ENCODE assay signal across 5 cellular contexts in genomic region chr3:4967683-4968082, GRCh38. TPM values are rescaled to one million over a fixed set of nuclear protein-coding genes. Genes with fewer than 3 reads are reported as not detected.
DNase-seq lines count a peak whose midpoint lies in the region; ATAC-seq, FAIRE-seq and TF ChIP-seq lines count a peak whose summit lies in the region.
"Not testable (repeated sequence)": the region's sequence is repeated elsewhere in the genome, so short reads cannot be mapped to it uniquely, and the experiment has no call there.

No MANE protein-coding gene starts in this region.

- H3K36me3 ChIP-seq in K562 (ENCODE audit: control insufficient read depth, insufficient read depth, low read length); HepG2 (replicated peaks in 1 of 2; ENCODE audit: control insufficient read depth in 1 of 2, insufficient read depth in 2 of 2, low read length in 2 of 2): not testable (repeated sequence)

- not testable (repeated sequence) for H2AFZ ChIP-seq in K562 (ENCODE audit: low read depth, low read length); HepG2 (ENCODE audit: low read length)

- WGBS in K562 (ENCODE audit: insufficient coverage, low coverage, missing lambda C conversion rate), result 48% methylated on average over 3 of the region's 3 CpGs
- WGBS in HepG2 (ENCODE audit: low lambda C conversion rate), result 35% methylated on average over 3 of the region's 3 CpGs

- CTCF ChIA-PET in activated CD4-positive, alpha-beta T cell treated with anti-CD3 and anti-CD28 coated beads, Interleukin-2, amount 10 ng/mL, durations not matched to agents 7 days and 5 days (lab: Charles Lee), result interaction anchor here (0.6 kb wide), 1 partner anchor 106 kb away, joined by 3 read pairs; no protein-coding TSS in a partner anchor
- CTCF ChIA-PET in K562 (lab: Yijun Ruan, JAX; ENCODE audit: low intra/inter-chr PET ratio); HepG2 (lab: Yijun Ruan, JAX; ENCODE audit: low intra/inter-chr PET ratio, low total read pairs): not testable (repeated sequence)

- not testable (repeated sequence) for TF ChIP-seq POLR2A in K562 (conservative IDR thresholded peaks at IDR 0.05); HepG2 (IDR thresholded peaks at IDR 0.05; ENCODE audit: insufficient read depth in 1 of 2, low read depth in 2 of 2, low read length in 2 of 2)

- not testable (repeated sequence) for H3K9ac ChIP-seq in K562 (ENCODE audit: insufficient read depth in 1 of 2, low read depth in 2 of 2, low read length in 2 of 2); HepG2 (ENCODE audit: insufficient read depth, low read depth, low read length)

- intact Hi-C loops in K562 (cut with micrococcal nuclease); HepG2 (cut with micrococcal nuclease; ENCODE audit: unreplicated experiment): not testable (repeated sequence)

- not testable (repeated sequence) for TF ChIP-seq EP300 in K562 (IDR thresholded peaks at IDR 0.05; ENCODE audit: low read length); HepG2 (IDR thresholded peaks at IDR 0.05; ENCODE audit: low read depth in 2 of 2, low read length in 2 of 2); HepG2 (CRISPR knock-in tag; IDR thresholded peaks at IDR 0.05; ENCODE audit: borderline replicate concordance)

- H3K27ac ChIP-seq in K562 (ENCODE audit: extremely low read depth, low read depth, low read length); HepG2 (ENCODE audit: extremely low read length, insufficient read depth, low read length): not testable (repeated sequence)

- DNase-seq in activated CD4-positive, alpha-beta T cell treated with anti-CD3 and anti-CD28 coated beads, Interleukin-2, amount 10 ng/mL, durations not matched to agents 7 days and 5 days; K562 (ENCODE audit: extremely low read depth in 1 of 4, low spot score in 3 of 4); immature natural killer cell; HepG2 (ENCODE audit: low spot score): not testable (repeated sequence)

- POLR2A ChIA-PET in activated CD4-positive, alpha-beta T cell treated with anti-CD3 and anti-CD28 coated beads, Interleukin-2, amount 10 ng/mL, durations not matched to agents 7 days and 5 days (lab: Charles Lee), result interaction anchor here (0.7 kb wide), 1 partner anchor 432 kb away, joined by 7 read pairs; no protein-coding TSS in a partner anchor
- POLR2A ChIA-PET in K562 (lab: Yijun Ruan, JAX); HepG2 (lab: Yijun Ruan, JAX): not testable (repeated sequence)

- H3K4me1 Mint-ChIP-seq in activated CD4-positive, alpha-beta T cell treated with anti-CD3 and anti-CD28 coated beads, Interleukin-2, amount 10 ng/mL, durations not matched to agents 7 days and 5 days, result peaks cover 25% of the 10 kb centered on the region
- peaks cover 21% of the 10 kb centered on the region for H3K4me1 Mint-ChIP-seq in activated naive CD4-positive, alpha-beta T cell treated with anti-CD3 and anti-CD28 coated beads, Interleukin-2, amount 50 U/mL, for 24 hours
- peaks cover 21 to 31% of the 10 kb centered on the region in 2 donors for H3K4me1 Mint-ChIP-seq in immature natural killer cell

- not testable (repeated sequence) for H3K27me3 Mint-ChIP-seq in activated CD4-positive, alpha-beta T cell treated with anti-CD3 and anti-CD28 coated beads, Interleukin-2, amount 10 ng/mL, durations not matched to agents 7 days and 5 days; activated naive CD4-positive, alpha-beta T cell treated with anti-CD3 and anti-CD28 coated beads, Interleukin-2, amount 50 U/mL, for 24 hours; immature natural killer cell (ENCODE audit: low read depth in 3 of 3)

- in situ Hi-C loops in K562 (cut with MboI); HepG2 (cut with HindIII; ENCODE audit: extremely low pct_ligation_motif_present, low pct_unique_long_range_greater_than_20kb): not testable (repeated sequence)

- not testable (repeated sequence) for H3K9me1 ChIP-seq in K562 (ENCODE audit: control insufficient read depth, insufficient read depth, low read length)

- not testable (repeated sequence) for H3K4me1 ChIP-seq in K562 (replicated peaks in 1 of 2; ENCODE audit: control insufficient read depth in 2 of 2, insufficient read depth in 2 of 2, low read length in 2 of 2); HepG2 (ENCODE audit: insufficient read depth, low read length)

- peaks cover 49% of the 10 kb centered on the region for H3K9me3 Mint-ChIP-seq in activated CD4-positive, alpha-beta T cell treated with anti-CD3 and anti-CD28 coated beads, Interleukin-2, amount 10 ng/mL, durations not matched to agents 7 days and 5 days
- peaks cover 16% of the 10 kb centered on the region for H3K9me3 Mint-ChIP-seq in activated naive CD4-positive, alpha-beta T cell treated with anti-CD3 and anti-CD28 coated beads, Interleukin-2, amount 50 U/mL, for 24 hours
- peaks cover 20 to 58% (median 50%) of the 10 kb centered on the region in 6 donors for H3K9me3 Mint-ChIP-seq in immature natural killer cell

- not testable (repeated sequence) for H3K79me2 ChIP-seq in K562 (ENCODE audit: control insufficient read depth, insufficient read depth, low read length); HepG2 (ENCODE audit: insufficient read depth, low read length)

- not testable (repeated sequence) for H3K27me3 ChIP-seq in K562 (ENCODE audit: control insufficient read depth in 2 of 2, insufficient read depth in 2 of 2, low read length in 2 of 2); HepG2 (ENCODE audit: control insufficient read depth in 1 of 2, insufficient read depth in 2 of 2, low read length in 2 of 2)

- H3K9me3 ChIP-seq in K562 (replicated peaks; ENCODE audit: control insufficient read depth, insufficient read depth, low read depth, low read length); HepG2 (ENCODE audit: low read length): not testable (repeated sequence)

- TF ChIP-seq RAD21 in K562 (CRISPR knock-in tag; conservative IDR thresholded peaks at IDR 0.05 in 1 of 2, IDR thresholded peaks at IDR 0.05 in 1 of 2); HepG2 (CRISPR knock-in tag; IDR thresholded peaks at IDR 0.05): not testable (repeated sequence)

- H3K4me3 ChIP-seq in K562; HepG2 (replicated peaks in 1 of 3; ENCODE audit: insufficient read depth in 1 of 3, low read depth in 2 of 3, low read length in 3 of 3): not testable (repeated sequence)

- FAIRE-seq in K562 (lab: Jason Lieb, UNC); HepG2 (lab: Jason Lieb, UNC): not testable (repeated sequence)

- BruUV-seq in K562 (replicated peaks; lab: Mats Ljungman, UMichigan); HepG2 (replicated peaks; lab: Mats Ljungman, UMichigan): not testable (repeated sequence)

- H4K20me1 ChIP-seq in K562 (replicated peaks; ENCODE audit: control insufficient read depth, insufficient read depth, low read length); HepG2 (ENCODE audit: insufficient read depth, low read length): not testable (repeated sequence)

- H3K4me3 Mint-ChIP-seq in activated CD4-positive, alpha-beta T cell treated with anti-CD3 and anti-CD28 coated beads, Interleukin-2, amount 10 ng/mL, durations not matched to agents 7 days and 5 days; activated naive CD4-positive, alpha-beta T cell treated with anti-CD3 and anti-CD28 coated beads, Interleukin-2, amount 50 U/mL, for 24 hours; immature natural killer cell: not testable (repeated sequence)

- not testable (repeated sequence) for TF ChIP-seq CTCF in K562 (IDR thresholded peaks at IDR 0.05 in 2 of 3, conservative IDR thresholded peaks at IDR 0.05 in 1 of 3; ENCODE audit: insufficient read depth in 2 of 3, low read depth in 1 of 3, low read length in 3 of 3); HepG2 (CRISPR knock-in tag; IDR thresholded peaks at IDR 0.05)

- ATAC-seq in K562, HepG2: not testable (repeated sequence)

- H3K27ac Mint-ChIP-seq in activated CD4-positive, alpha-beta T cell treated with anti-CD3 and anti-CD28 coated beads, Interleukin-2, amount 10 ng/mL, durations not matched to agents 7 days and 5 days, result peak overlapping the region; percentile 20
- H3K27ac Mint-ChIP-seq in activated naive CD4-positive, alpha-beta T cell treated with anti-CD3 and anti-CD28 coated beads, Interleukin-2, amount 50 U/mL, for 24 hours, result peak overlapping the region; percentile 31
- peak overlapping the region in 5 of 6 donors; percentile 21 to 94 (median 76) for H3K27ac Mint-ChIP-seq in immature natural killer cell

- H3K36me3 Mint-ChIP-seq in activated CD4-positive, alpha-beta T cell treated with anti-CD3 and anti-CD28 coated beads, Interleukin-2, amount 10 ng/mL, durations not matched to agents 7 days and 5 days (ENCODE audit: low read depth), result peaks cover 64% of the 10 kb centered on the region
- not testable (repeated sequence) for H3K36me3 Mint-ChIP-seq in activated naive CD4-positive, alpha-beta T cell treated with anti-CD3 and anti-CD28 coated beads, Interleukin-2, amount 50 U/mL, for 24 hours
- H3K36me3 Mint-ChIP-seq in immature natural killer cell, result peaks cover 19 to 41% (median 34%) of the 10 kb centered on the region in 3 donors

- H3K4me2 ChIP-seq in K562 (ENCODE audit: insufficient read depth, low read length); HepG2 (ENCODE audit: low read depth, low read length): not testable (repeated sequence)

RNA-seq across cellular contexts. Expression of gene BHLHE40, which starts 11.6 kb away (rescaled TPM):
- total RNA-seq in activated CD4-positive, alpha-beta T cell treated with anti-CD3 and anti-CD28 coated beads, Interleukin-2, amount 10 ng/mL, durations not matched to agents 7 days and 5 days, result 100 to 1,000 TPM; 105 to 112 TPM
- total RNA-seq in K562 (2011; cell fraction: chromatin; rRNA removed; ENCODE audit: low replicate concordance), result 81.5 and 114 TPM in 2 replicates
- 100 and 103 TPM in 2 replicates for total RNA-seq in K562 (2011; cell fraction: nucleolus; rRNA removed)
- total RNA-seq in K562 (2011; cell fraction: nucleoplasm; rRNA removed), result 92.4 and 99.8 TPM in 2 replicates
- total RNA-seq in K562 (2014; rRNA removed) (38.7 and 44.5 TPM in 2 replicates), K562 (2014; rRNA removed; fragmentation: Illumina TruSeq; extraction: Trizol) (19.4 and 20.6 TPM in 2 replicates), K562 (2015; rRNA removed; fragmentation: Illumina TruSeq; extraction: Trizol) (27.7 and 27.8 TPM in 2 replicates), K562 (2021) (47.5 and 51.8 TPM in 2 replicates), HepG2 (2016; rRNA removed; fragmentation: Illumina TruSeq; extraction: Trizol) (1.8 and 2.6 TPM in 2 replicates)
- polyA plus RNA-seq in K562 (2011; rRNA removed) (83.9 and 105 TPM in 2 replicates), K562 (2014; fragmentation: Illumina TruSeq; extraction: Trizol) (49.6 and 57.8 TPM in 2 replicates), K562 (2014; fragmentation: Nextera tagmentation; extraction: Ambion mirVana) (10 to 100 TPM; 12.0 to 24.3 TPM), K562 (2014; rRNA removed) (30.9 and 31.4 TPM in 2 replicates), immature natural killer cell (10 to 100 TPM; 51.4 to 91.9 (median 64.4) TPM), HepG2 (2011; rRNA removed) (51.0 and 60.0 TPM in 2 replicates)
- polyA plus RNA-seq in K562 (2011; cell fraction: cytosol; rRNA removed), result 72.3 and 73.7 TPM in 2 replicates
- 144 and 202 TPM in 2 replicates for polyA plus RNA-seq in K562 (2011; cell fraction: nucleus; rRNA removed)
- 98.8 and 122 TPM in 2 replicates for polyA plus RNA-seq in K562 (2012)
- polyA minus RNA-seq in K562 (2011; rRNA and poly(A)+ RNA removed), result 76.2 and 78.0 TPM in 2 replicates
- 70.7 and 90.6 TPM in 2 replicates for polyA minus RNA-seq in K562 (2011; cell fraction: cytosol; rRNA and poly(A)+ RNA removed)
- 122 and 139 TPM in 2 replicates for polyA minus RNA-seq in K562 (2011; cell fraction: nucleus; rRNA and poly(A)+ RNA removed)
- total RNA-seq in HepG2 (2016; cell fraction: cytosol; rRNA removed; fragmentation: Illumina TruSeq; extraction: Trizol; ENCODE audit: low read depth), result 0.44 and 0.61 TPM in 2 replicates
- 2.3 and 2.7 TPM in 2 replicates for total RNA-seq in HepG2 (2016; cell fraction: insoluble cytoplasmic fraction; rRNA removed; fragmentation: Illumina TruSeq; extraction: Trizol)
- total RNA-seq in HepG2 (2016; cell fraction: membrane; rRNA removed; fragmentation: Illumina TruSeq; extraction: Trizol), result 1.5 TPM in 2 replicates
- 3.0 and 4.3 TPM in 2 replicates for total RNA-seq in HepG2 (2016; cell fraction: nucleus; rRNA removed; fragmentation: Illumina TruSeq; extraction: Trizol)
- polyA plus RNA-seq in HepG2 (2011; cell fraction: cytosol; rRNA removed), result 29.3 and 36.0 TPM in 2 replicates
- polyA plus RNA-seq in HepG2 (2011; cell fraction: nucleus; rRNA removed), result 35.5 and 51.8 TPM in 2 replicates
- 145 and 159 TPM in 2 replicates for polyA plus RNA-seq in HepG2 (2012)
- polyA plus RNA-seq in HepG2 (2016; cell fraction: cytosol; fragmentation: Illumina TruSeq; extraction: Trizol; ENCODE audit: low read depth), result 0.21 and 0.42 TPM in 2 replicates
- polyA plus RNA-seq in HepG2 (2016; cell fraction: insoluble cytoplasmic fraction; fragmentation: Illumina TruSeq; extraction: Trizol; ENCODE audit: low read depth), result 3.5 and 4.1 TPM in 2 replicates
- polyA plus RNA-seq in HepG2 (2016; cell fraction: membrane; fragmentation: Illumina TruSeq; extraction: Trizol; ENCODE audit: low read depth), result 0.93 and 1.1 TPM in 2 replicates
- 5.9 and 7.0 TPM in 2 replicates for polyA plus RNA-seq in HepG2 (2016; cell fraction: nucleus; fragmentation: Illumina TruSeq; extraction: Trizol; ENCODE audit: insufficient read depth, low read depth)
- polyA minus RNA-seq in HepG2 (2011; rRNA and poly(A)+ RNA removed; ENCODE audit: low replicate concordance), result 17.6 and 68.5 TPM in 2 replicates
- 59.1 and 63.2 TPM in 2 replicates for polyA minus RNA-seq in HepG2 (2011; cell fraction: cytosol; rRNA and poly(A)+ RNA removed)
- 23.0 and 31.6 TPM in 2 replicates for polyA minus RNA-seq in HepG2 (2011; cell fraction: nucleus; rRNA and poly(A)+ RNA removed)

Comparison
In these comparisons a context has a peak if more than half of its experiments do, and no peak if none do; other contexts are left out.
1. H3K27ac Mint-ChIP-seq: peak in every context shown above with its lines; median percentile 76 in immature natural killer cell; 31 in activated naive CD4-positive, alpha-beta T cell treated with anti-CD3 and anti-CD28 coated beads, Interleukin-2, amount 50 U/mL, for 24 hours; 20 in activated CD4-positive, alpha-beta T cell treated with anti-CD3 and anti-CD28 coated beads, Interleukin-2, amount 10 ng/mL, durations not matched to agents 7 days and 5 days.